ENCODE assay signal across 1 cellular context in the genomic region with DNA sequence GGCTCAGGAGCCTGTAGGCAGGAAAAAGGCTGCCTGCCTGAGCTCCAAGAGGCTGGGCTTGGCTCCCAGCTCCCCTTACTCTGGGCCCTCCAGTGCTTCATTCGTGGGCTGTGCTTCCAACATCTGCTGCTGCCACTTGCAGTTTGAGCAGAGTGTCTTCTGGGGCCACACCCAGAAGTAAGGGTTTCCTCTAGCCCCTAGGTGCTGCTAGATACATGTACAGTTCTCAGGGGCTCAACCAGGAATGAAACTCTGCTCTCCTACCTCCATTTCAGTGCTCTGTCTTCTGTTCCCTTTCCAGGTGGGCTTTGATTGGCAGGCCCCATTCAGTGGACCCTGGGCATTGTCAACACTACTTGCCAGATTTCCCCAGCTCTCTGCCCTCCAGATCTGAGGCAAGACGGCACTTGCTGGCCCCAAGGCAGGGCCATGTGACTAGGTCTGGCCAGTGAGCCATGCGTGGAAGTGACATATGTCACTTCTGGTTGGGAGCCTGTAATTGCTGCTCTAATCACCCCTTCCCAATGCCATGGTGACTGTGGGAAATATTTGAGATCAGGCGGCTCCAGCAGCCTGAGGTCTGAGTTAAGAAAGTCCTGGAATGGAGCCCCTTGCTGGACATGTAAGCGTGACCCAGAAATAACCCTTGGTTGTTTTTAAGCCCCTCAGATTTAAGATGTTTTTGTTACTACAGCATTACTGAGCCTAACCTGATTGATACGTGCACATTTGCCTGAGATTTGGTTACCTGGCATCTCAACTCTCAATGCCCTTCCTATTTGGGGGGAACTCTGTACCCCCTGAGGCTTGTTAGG.
A peak's percentile ranks its signal among the peaks of the same experiment; 100 is the strongest.
TF ChIP-seq lines count a peak whose summit lies in the region.

No MANE protein-coding gene starts in this region.

TF ChIP-seq in K562, 482 proteins besides CTCF, POLR2A, EP300 and RAD21:
- TF ChIP-seq, protein P1, sequence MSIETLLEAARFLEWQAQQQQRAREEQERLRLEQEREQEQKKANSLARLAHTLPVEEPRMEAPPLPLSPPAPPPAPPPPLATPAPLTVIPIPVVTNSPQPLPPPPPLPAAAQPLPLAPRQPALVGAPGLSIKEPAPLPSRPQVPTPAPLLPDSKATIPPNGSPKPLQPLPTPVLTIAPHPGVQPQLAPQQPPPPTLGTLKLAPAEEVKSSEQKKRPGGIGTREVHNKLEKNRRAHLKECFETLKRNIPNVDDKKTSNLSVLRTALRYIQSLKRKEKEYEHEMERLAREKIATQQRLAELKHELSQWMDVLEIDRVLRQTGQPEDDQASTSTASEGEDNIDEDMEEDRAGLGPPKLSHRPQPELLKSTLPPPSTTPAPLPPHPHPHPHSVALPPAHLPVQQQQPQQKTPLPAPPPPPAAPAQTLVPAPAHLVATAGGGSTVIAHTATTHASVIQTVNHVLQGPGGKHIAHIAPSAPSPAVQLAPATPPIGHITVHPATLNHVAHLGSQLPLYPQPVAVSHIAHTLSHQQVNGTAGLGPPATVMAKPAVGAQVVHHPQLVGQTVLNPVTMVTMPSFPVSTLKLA (conservative IDR thresholded peaks at IDR 0.05), result no peak
- TF ChIP-seq ILF3 (IDR thresholded peaks at IDR 0.05; ENCODE audit: borderline replicate concordance) (no peak), USF2 (CRISPR knock-in tag; IDR thresholded peaks at IDR 0.05) (peak; percentile 59), PKNOX1 (IDR thresholded peaks at IDR 0.05) (peak; percentile 75), DEAF1 (CRISPR knock-in tag; IDR thresholded peaks at IDR 0.05) (peak; percentile 67), ZNF12 (CRISPR knock-in tag; IDR thresholded peaks at IDR 0.05) (peak; percentile 97), PTRF (tag; IDR thresholded peaks at IDR 0.05) (no peak), FOXJ2 (tag; IDR thresholded peaks at IDR 0.05) (peak; percentile 58; the same call in 1 of the 2 replicates), ZNF175 (CRISPR knock-in tag; IDR thresholded peaks at IDR 0.05; ENCODE audit: low read depth) (0 out of 2 replicates have a peak, but pooled peaks have one; percentile 34), THRAP3 (IDR thresholded peaks at IDR 0.05; ENCODE audit: borderline replicate concordance) (no peak), ZNF589 (CRISPR knock-in tag; IDR thresholded peaks at IDR 0.05; ENCODE audit: low read depth) (0 out of 2 replicates have a peak, but pooled peaks have one; percentile 50), L3MBTL2 (IDR thresholded peaks at IDR 0.05) (peak; percentile 49; the same call in 1 of the 2 replicates), SMC3 (conservative IDR thresholded peaks at IDR 0.05; ENCODE audit: insufficient read depth, low read depth, low read length) (peak; percentile 34; the same call in 1 of the 2 replicates), MECOM (CRISPR knock-in tag; IDR thresholded peaks at IDR 0.05) (0 out of 2 replicates have a peak, but pooled peaks have one; percentile 25), USF1 (CRISPR knock-in tag; IDR thresholded peaks at IDR 0.05) (peak; percentile 74), CREBBP (IDR thresholded peaks at IDR 0.05; ENCODE audit: low read depth, low read length) (no peak), TOE1 (IDR thresholded peaks at IDR 0.05; ENCODE audit: borderline replicate concordance) (no peak), TOE1 (CRISPR knock-in tag; IDR thresholded peaks at IDR 0.05; ENCODE audit: borderline replicate concordance, low read depth) (no peak), ZFP1 (CRISPR knock-in tag; IDR thresholded peaks at IDR 0.05) (no peak), CTBP1 (IDR thresholded peaks at IDR 0.05; ENCODE audit: borderline replicate concordance) (peak; percentile 24; the same call in 1 of the 2 replicates), ZNF133 (CRISPR knock-in tag; IDR thresholded peaks at IDR 0.05) (no peak), NONO (IDR thresholded peaks at IDR 0.05; ENCODE audit: low read depth in 2 of 2, low read length in 1 of 2) (no peak), ARID2 (IDR thresholded peaks at IDR 0.05) (peak; percentile 22; the same call in 1 of the 2 replicates), ZNF785 (CRISPR knock-in tag; IDR thresholded peaks at IDR 0.05) (no peak), RAD51 (IDR thresholded peaks at IDR 0.05; ENCODE audit: borderline replicate concordance, low read depth) (peak; percentile 67), NFRKB (IDR thresholded peaks at IDR 0.05; ENCODE audit: low read depth) (0 out of 2 replicates have a peak, but pooled peaks have one; percentile 32), TFAM (CRISPR knock-in tag; conservative IDR thresholded peaks at IDR 0.05) (no peak)
- TF ChIP-seq, protein P2, sequence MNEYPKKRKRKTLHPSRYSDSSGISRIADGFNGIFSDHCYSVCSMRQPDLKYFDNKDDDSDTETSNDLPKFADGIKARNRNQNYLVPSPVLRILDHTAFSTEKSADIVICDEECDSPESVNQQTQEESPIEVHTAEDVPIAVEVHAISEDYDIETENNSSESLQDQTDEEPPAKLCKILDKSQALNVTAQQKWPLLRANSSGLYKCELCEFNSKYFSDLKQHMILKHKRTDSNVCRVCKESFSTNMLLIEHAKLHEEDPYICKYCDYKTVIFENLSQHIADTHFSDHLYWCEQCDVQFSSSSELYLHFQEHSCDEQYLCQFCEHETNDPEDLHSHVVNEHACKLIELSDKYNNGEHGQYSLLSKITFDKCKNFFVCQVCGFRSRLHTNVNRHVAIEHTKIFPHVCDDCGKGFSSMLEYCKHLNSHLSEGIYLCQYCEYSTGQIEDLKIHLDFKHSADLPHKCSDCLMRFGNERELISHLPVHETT (CRISPR knock-in tag; conservative IDR thresholded peaks at IDR 0.05 in 1 of 2, IDR thresholded peaks at IDR 0.05 in 1 of 2), result 0 out of 4 replicates have a peak, but pooled peaks of 1 of the 2 experiments have one; percentile 41
- TF ChIP-seq, protein P3, sequence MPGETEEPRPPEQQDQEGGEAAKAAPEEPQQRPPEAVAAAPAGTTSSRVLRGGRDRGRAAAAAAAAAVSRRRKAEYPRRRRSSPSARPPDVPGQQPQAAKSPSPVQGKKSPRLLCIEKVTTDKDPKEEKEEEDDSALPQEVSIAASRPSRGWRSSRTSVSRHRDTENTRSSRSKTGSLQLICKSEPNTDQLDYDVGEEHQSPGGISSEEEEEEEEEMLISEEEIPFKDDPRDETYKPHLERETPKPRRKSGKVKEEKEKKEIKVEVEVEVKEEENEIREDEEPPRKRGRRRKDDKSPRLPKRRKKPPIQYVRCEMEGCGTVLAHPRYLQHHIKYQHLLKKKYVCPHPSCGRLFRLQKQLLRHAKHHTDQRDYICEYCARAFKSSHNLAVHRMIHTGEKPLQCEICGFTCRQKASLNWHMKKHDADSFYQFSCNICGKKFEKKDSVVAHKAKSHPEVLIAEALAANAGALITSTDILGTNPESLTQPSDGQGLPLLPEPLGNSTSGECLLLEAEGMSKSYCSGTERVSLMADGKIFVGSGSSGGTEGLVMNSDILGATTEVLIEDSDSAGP (CRISPR knock-in tag; IDR thresholded peaks at IDR 0.05), result no peak
- TF ChIP-seq, protein P4, sequence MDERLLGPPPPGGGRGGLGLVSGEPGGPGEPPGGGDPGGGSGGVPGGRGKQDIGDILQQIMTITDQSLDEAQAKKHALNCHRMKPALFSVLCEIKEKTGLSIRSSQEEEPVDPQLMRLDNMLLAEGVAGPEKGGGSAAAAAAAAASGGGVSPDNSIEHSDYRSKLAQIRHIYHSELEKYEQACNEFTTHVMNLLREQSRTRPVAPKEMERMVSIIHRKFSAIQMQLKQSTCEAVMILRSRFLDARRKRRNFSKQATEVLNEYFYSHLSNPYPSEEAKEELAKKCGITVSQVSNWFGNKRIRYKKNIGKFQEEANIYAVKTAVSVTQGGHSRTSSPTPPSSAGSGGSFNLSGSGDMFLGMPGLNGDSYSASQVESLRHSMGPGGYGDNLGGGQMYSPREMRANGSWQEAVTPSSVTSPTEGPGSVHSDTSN (CRISPR knock-in tag; IDR thresholded peaks at IDR 0.05; ENCODE audit: low read depth), result no peak
- TF ChIP-seq, protein P4 (tag; conservative IDR thresholded peaks at IDR 0.05; ENCODE audit: low read depth), result peak; percentile 24; the same call in 1 of the 2 replicates
- TF ChIP-seq, protein P5, sequence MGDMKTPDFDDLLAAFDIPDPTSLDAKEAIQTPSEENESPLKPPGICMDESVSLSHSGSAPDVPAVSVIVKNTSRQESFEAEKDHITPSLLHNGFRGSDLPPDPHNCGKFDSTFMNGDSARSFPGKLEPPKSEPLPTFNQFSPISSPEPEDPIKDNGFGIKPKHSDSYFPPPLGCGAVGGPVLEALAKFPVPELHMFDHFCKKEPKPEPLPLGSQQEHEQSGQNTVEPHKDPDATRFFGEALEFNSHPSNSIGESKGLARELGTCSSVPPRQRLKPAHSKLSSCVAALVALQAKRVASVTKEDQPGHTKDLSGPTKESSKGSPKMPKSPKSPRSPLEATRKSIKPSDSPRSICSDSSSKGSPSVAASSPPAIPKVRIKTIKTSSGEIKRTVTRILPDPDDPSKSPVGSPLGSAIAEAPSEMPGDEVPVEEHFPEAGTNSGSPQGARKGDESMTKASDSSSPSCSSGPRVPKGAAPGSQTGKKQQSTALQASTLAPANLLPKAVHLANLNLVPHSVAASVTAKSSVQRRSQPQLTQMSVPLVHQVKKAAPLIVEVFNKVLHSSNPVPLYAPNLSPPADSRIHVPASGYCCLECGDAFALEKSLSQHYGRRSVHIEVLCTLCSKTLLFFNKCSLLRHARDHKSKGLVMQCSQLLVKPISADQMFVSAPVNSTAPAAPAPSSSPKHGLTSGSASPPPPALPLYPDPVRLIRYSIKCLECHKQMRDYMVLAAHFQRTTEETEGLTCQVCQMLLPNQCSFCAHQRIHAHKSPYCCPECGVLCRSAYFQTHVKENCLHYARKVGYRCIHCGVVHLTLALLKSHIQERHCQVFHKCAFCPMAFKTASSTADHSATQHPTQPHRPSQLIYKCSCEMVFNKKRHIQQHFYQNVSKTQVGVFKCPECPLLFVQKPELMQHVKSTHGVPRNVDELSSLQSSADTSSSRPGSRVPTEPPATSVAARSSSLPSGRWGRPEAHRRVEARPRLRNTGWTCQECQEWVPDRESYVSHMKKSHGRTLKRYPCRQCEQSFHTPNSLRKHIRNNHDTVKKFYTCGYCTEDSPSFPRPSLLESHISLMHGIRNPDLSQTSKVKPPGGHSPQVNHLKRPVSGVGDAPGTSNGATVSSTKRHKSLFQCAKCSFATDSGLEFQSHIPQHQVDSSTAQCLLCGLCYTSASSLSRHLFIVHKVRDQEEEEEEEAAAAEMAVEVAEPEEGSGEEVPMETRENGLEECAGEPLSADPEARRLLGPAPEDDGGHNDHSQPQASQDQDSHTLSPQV (IDR thresholded peaks at IDR 0.05), result 0 out of 2 replicates have a peak, but pooled peaks have one; percentile 28
